Comparison of ENCODE assay signal across 10 cellular contexts in the genomic region with DNA sequence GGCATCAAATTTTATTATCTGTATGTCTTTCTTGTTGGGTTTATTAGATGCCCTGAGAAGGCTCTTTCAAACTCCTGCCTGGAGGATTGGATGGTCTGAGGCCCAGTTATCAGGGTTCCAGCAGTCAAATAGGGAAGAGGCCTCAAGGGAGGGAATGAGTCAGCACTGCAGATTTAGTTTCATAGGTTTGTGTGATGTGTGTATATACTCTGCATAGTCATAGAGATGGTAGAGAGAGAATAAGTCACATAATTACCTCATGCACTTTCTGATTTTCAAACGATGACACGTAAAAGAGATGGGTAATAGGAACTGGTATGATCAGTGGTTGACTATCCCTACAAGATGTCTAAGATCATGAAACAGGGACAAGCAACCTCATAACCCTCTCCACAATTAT.
A peak's percentile ranks its signal among the peaks of the same experiment; 100 is the strongest.
DNase-seq lines count a peak whose midpoint lies in the region; ATAC-seq, FAIRE-seq and TF ChIP-seq lines count a peak whose summit lies in the region.
"Had no signal": no experiment of that assay in that cellular context is flagged by ENCODE, and none has a peak within 500 bp of the region (broad histone marks: within the 10 kb centered on the region; RNA-seq: fewer than 3 reads in every experiment).

No MANE protein-coding gene starts in this region.

- no peaks in the 10 kb centered on the region for H3K4me1 Mint-ChIP-seq in T-helper 17 cell
- H3K4me1 Mint-ChIP-seq: activated B cell treated with CpG ODN at 0.5 μM for 24 hours had no signal

- ATAC-seq in GM18498 (IDR thresholded peaks at IDR 0.05; ENCODE audit: unreplicated experiment) (peak; percentile 96), GM21360 (IDR thresholded peaks at IDR 0.05; ENCODE audit: unreplicated experiment) (peak; percentile 100), HG03354 (IDR thresholded peaks at IDR 0.05; ENCODE audit: poor library complexity, severe bottlenecking, unreplicated experiment) (peak; percentile 97), T-helper 17 cell (no peak), pancreas (no peak), GM19324 (IDR thresholded peaks at IDR 0.05; ENCODE audit: low FRiP score, unreplicated experiment) (no peak)

- H3K36me3 Mint-ChIP-seq in T-helper 17 cell (ENCODE audit: low read depth): peaks cover 2% of the 10 kb centered on the region

- intact Hi-C loops in pancreas (cut with DNase I): no loop called here

- TF ChIP-seq CTCF in epithelial cell of esophagus (IDR thresholded peaks at IDR 0.05; ENCODE audit: insufficient read depth, low read depth, low read length, missing control alignments) (no peak), pancreas (IDR thresholded peaks at IDR 0.05) (no peak)

- no peaks in the 10 kb centered on the region for H3K4me1 ChIP-seq in pancreas

- H3K27ac Mint-ChIP-seq in T-helper 17 cell: no peak overlapping the region
- H3K27ac Mint-ChIP-seq: activated B cell treated with CpG ODN at 0.5 μM for 24 hours had no signal

- no peaks in the 10 kb centered on the region for H3K36me3 ChIP-seq in pancreas

- H3K27ac ChIP-seq in pancreas: no peak overlapping the region

- no peak overlapping the region for H3K4me3 Mint-ChIP-seq in T-helper 17 cell
- H3K4me3 Mint-ChIP-seq: activated B cell treated with CpG ODN at 0.5 μM for 24 hours had no signal

- no peaks in the 10 kb centered on the region for H3K27me3 ChIP-seq in pancreas

- no peaks in the 10 kb centered on the region for H3K9me3 ChIP-seq in T-helper 17 cell (ENCODE audit: control insufficient read depth, low read length, poor library complexity, severe bottlenecking)
- no peaks in the 10 kb centered on the region for H3K9me3 ChIP-seq in pancreas

- H3K4me3 ChIP-seq in epithelial cell of esophagus (ENCODE audit: low read length) (no peak overlapping the region), pancreas (no peak overlapping the region)

- FAIRE-seq in pancreas (lab: Jason Lieb, UNC): no peak

- 89 to 93% methylated on average over 2 of the region's 2 CpGs for WGBS in pancreas, 2 donors

- H3K27me3 Mint-ChIP-seq in T-helper 17 cell: peaks cover 12% of the 10 kb centered on the region
- H3K27me3 Mint-ChIP-seq: activated B cell treated with CpG ODN at 0.5 μM for 24 hours had no signal

- peak; percentile 68 for DNase-seq in epithelial cell of esophagus (ENCODE audit: low read depth)
- DNase-seq in T-helper 17 cell: no peak
- no peak for DNase-seq in pancreas
- DNase-seq in 8988T: no peak
- DNase-seq: activated B cell treated with CpG ODN at 0.5 μM for 24 hours, GOT3 had no signal

Comparison
In these comparisons a context has a peak if more than half of its experiments do, and no peak if none do; other contexts are left out.
1. ATAC-seq: peak in GM18498 (single experiment), GM21360 (single experiment) and HG03354 (single experiment); none in T-helper 17 cell (single experiment), pancreas (0 of 4) and GM19324 (single experiment).